Comparison of ENCODE assay signal across 12 cellular contexts in the genomic region with DNA sequence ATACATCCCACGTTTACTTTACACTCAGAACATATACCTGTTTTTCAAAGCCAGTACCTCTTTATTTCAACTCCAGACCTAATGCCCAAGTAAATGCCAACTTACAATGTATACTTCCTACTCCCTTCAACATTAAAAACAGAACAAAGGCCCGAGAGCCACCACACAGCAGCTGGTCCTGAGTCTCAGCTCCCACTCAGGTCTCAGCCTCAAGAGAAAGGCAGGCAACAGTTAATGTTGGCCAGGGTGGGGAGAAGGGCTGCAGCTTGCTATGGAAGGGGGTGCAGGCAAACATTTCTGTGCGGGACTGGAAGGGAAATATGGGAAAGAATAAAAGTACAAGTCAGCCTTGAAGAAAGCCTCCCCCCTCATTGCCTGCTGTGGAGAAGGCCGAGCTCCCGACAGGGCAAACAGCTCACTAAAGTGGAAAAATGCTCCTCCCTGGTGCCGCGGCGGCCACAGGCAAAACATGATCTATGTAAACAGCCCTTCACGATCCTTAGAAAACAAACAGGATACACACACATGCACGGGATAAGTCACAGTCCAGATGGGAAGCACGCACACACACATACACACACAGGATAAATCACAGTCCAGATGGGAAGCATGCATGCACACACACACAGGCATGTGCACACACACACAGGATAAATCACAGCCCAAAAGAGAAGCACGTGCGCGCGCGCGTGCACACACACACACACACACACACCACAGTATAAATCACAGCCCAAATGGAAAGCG.
A peak's percentile ranks its signal among the peaks of the same experiment; 100 is the strongest.
DNase-seq lines count a peak whose midpoint lies in the region; ATAC-seq and TF ChIP-seq lines count a peak whose summit lies in the region.
"Had no signal": no experiment of that assay in that cellular context is flagged by ENCODE, and none has a peak within 500 bp of the region (broad histone marks: within the 10 kb centered on the region; RNA-seq: fewer than 3 reads in every experiment).

No MANE protein-coding gene starts in this region.

- H3K27ac ChIP-seq in prostate gland = no peak overlapping the region
- peak overlapping the region in 1 of 5 donors; percentile 9 for H3K27ac ChIP-seq in stomach
- H3K27ac ChIP-seq: cardiac muscle cell, right atrium auricular region had no signal

- H3K36me3 ChIP-seq in prostate gland (no peaks in the 10 kb centered on the region), stomach (no peaks in the 10 kb centered on the region)
- H3K36me3 ChIP-seq: cardiac muscle cell, right atrium auricular region had no signal

- ATAC-seq in HG03565 (IDR thresholded peaks at IDR 0.05; ENCODE audit: unreplicated experiment) = no peak
- ATAC-seq: esophagus mucosa had no signal

- H3K4me3 ChIP-seq in fibroblast of mammary gland (ENCODE audit: control insufficient read depth, low read depth, low read length) (no peak overlapping the region), prostate gland (no peak overlapping the region), stomach (no peak overlapping the region)
- H3K4me3 ChIP-seq: cardiac muscle cell, right atrium auricular region had no signal

- TF ChIP-seq POLR2A in prostate gland (IDR thresholded peaks at IDR 0.05) (no peak), stomach (IDR thresholded peaks at IDR 0.05) (no peak)

- intact Hi-C loops in prostate gland (cut with DNase I) = no loop called here
- intact Hi-C loops in stomach (cut with DNase I; ENCODE audit: low total_unique reads) = no loop called here

- H3K4me1 ChIP-seq in prostate gland (replicated peaks) (peaks cover 5% of the 10 kb centered on the region), stomach (peaks cover 0 to 11% (median 2%) of the 10 kb centered on the region in 4 donors)
- H3K4me1 ChIP-seq: right atrium auricular region had no signal

- TF ChIP-seq EP300 in stomach (IDR thresholded peaks at IDR 0.05) = no peak

- 47% methylated on average over 18 of the region's 18 CpGs for WGBS in prostate gland
- 35 to 55% (median 52%) methylated on average over 18 of the region's 18 CpGs for WGBS in stomach, 5 donors

- no peaks in the 10 kb centered on the region for H3K27me3 ChIP-seq in prostate gland (replicated peaks; ENCODE audit: insufficient read depth)
- peaks cover 0 to 4% (median 0%) of the 10 kb centered on the region in 3 donors for H3K27me3 ChIP-seq in stomach
- H3K27me3 ChIP-seq: cardiac muscle cell, right atrium auricular region had no signal

- no peak for TF ChIP-seq CTCF in fibroblast of mammary gland (conservative IDR thresholded peaks at IDR 0.05; ENCODE audit: control insufficient read depth, insufficient read depth, low read depth, low read length)
- no peak for TF ChIP-seq CTCF in prostate gland (IDR thresholded peaks at IDR 0.05)
- TF ChIP-seq CTCF in stomach (IDR thresholded peaks at IDR 0.05) = no peak

- peak; percentile 29 for DNase-seq in COR-L47 (lab: John Stamatoyannopoulos, UW)
- peak; percentile 7 for DNase-seq in NCI-H1694 treated with DMSO at 0.1 percent for 48 hours (lab: John Stamatoyannopoulos, UW)
- peak; percentile 48 for DNase-seq in fibroblast of mammary gland (ENCODE audit: low read depth)
- DNase-seq in prostate gland (ENCODE audit: low spot score) = peak; percentile 44
- DNase-seq in kidney tubule cell (ENCODE audit: low spot score) = no peak
- no peak for DNase-seq in stomach
- DNase-seq: NK-92 treated with Interleukin-12 subunit alpha and Interleukin-12 subunit beta, amount 100 ng/mL, for 24 hours; SIG-M5 had no signal

- no peaks in the 10 kb centered on the region for H3K9me3 ChIP-seq in prostate gland
- no peaks in the 10 kb centered on the region for H3K9me3 ChIP-seq in stomach
- H3K9me3 ChIP-seq: right atrium auricular region had no signal

Comparison
In these comparisons a context has a peak if more than half of its experiments do, and no peak if none do; other contexts are left out.
1. DNase-seq: peak in COR-L47 (single experiment), NCI-H1694 treated with DMSO at 0.1 percent for 48 hours (single experiment), fibroblast of mammary gland (single experiment) and prostate gland (single experiment); none in kidney tubule cell (single experiment) and stomach (single experiment).